ENCODE assay signal across 17 cellular contexts in genomic region chr22:37827056-37827455, GRCh38. TPM values are rescaled to one million over a fixed set of nuclear protein-coding genes. Genes with fewer than 3 reads are reported as not detected.
DNase-seq lines count a peak whose midpoint lies in the region; ATAC-seq lines count a peak whose summit lies in the region.
"Had no signal": no experiment of that assay in that cellular context is flagged by ENCODE, and none has a peak within 500 bp of the region (broad histone marks: within the 10 kb centered on the region; RNA-seq: fewer than 3 reads in every experiment).

No MANE protein-coding gene starts in this region.

- DNase-seq in NCI-H2171 treated with DMSO at 0.1 percent for 48 hours (lab: John Stamatoyannopoulos, UW) (peak; percentile 82), cerebellar nuclear complex (lab: John Stamatoyannopoulos, UW) (peak; percentile 93 to 96), left lobe of liver (ENCODE audit: low spot score) (no peak), substantia nigra (lab: John Stamatoyannopoulos, UW) (peak in 41 of 49 donors; percentile 8 to 94 (median 47)), Kasumi-1 (lab: John Stamatoyannopoulos, UW) (no peak), LoVo (ENCODE audit: low spot score) (no peak)
- DNase-seq: activated CD4-positive, CD25-positive, alpha-beta regulatory T cell treated with anti-CD3 and anti-CD28 coated beads, Interleukin-2, amount 50 U/mL, for 72 hours; MV-4-11; stimulated activated CD4-positive, alpha-beta T cell treated with anti-CD3 and anti-CD28 coated beads, Interleukin-1b, Interleukin-23, amount 100 ng/mL, for 48 hours; stimulated activated CD8-positive, alpha-beta memory T cell treated with anti-CD3 and anti-CD28 coated beads, Interleukin-4, amount 100 ng/mL, for 48 hours; T-cell had no signal

- H3K27ac ChIP-seq in substantia nigra (ENCODE audit: low read depth, low read length, poor library complexity, severe bottlenecking) = no peak overlapping the region
- H3K27ac ChIP-seq: vagina had no signal

- ATAC-seq in left lobe of liver = peak; percentile 5
- ATAC-seq in activated CD4-positive, CD25-positive, alpha-beta regulatory T cell treated with anti-CD3 and anti-CD28 coated beads, Interleukin-2, amount 50 U/mL, for 24 hours = no peak
- ATAC-seq: Panc1, T-cell had no signal

RNA-seq across cellular contexts. Expression of gene GALR3, which starts 3.9 kb away (rescaled TPM):
- total RNA-seq in left lobe of liver = 0.65 TPM
- total RNA-seq: dermis microvascular lymphatic vessel endothelial cell, mononuclear cell, pulmonary artery endothelial cell, T-cell, vagina had no signal

RNA-seq across cellular contexts. Expression of gene ANKRD54, which starts 17.1 kb away (rescaled TPM):
- 9.7 TPM for total RNA-seq in left lobe of liver

RNA-seq across cellular contexts. Expression of gene GCAT, which starts 19.3 kb away (rescaled TPM):
- 49.6 TPM for total RNA-seq in left lobe of liver

RNA-seq across cellular contexts. Expression of gene EIF3L, which starts 22.2 kb away (rescaled TPM):
- total RNA-seq in left lobe of liver = 136 TPM

Comparison
In these comparisons a context has a peak if more than half of its experiments do, and no peak if none do; other contexts are left out.
1. DNase-seq: peak in NCI-H2171 treated with DMSO at 0.1 percent for 48 hours (single experiment), cerebellar nuclear complex (2 of 2) and substantia nigra (41 of 49); none in left lobe of liver (single experiment), Kasumi-1 (0 of 2) and LoVo (single experiment).